ENCODE assay signal across 7 cellular contexts in the genomic region with DNA sequence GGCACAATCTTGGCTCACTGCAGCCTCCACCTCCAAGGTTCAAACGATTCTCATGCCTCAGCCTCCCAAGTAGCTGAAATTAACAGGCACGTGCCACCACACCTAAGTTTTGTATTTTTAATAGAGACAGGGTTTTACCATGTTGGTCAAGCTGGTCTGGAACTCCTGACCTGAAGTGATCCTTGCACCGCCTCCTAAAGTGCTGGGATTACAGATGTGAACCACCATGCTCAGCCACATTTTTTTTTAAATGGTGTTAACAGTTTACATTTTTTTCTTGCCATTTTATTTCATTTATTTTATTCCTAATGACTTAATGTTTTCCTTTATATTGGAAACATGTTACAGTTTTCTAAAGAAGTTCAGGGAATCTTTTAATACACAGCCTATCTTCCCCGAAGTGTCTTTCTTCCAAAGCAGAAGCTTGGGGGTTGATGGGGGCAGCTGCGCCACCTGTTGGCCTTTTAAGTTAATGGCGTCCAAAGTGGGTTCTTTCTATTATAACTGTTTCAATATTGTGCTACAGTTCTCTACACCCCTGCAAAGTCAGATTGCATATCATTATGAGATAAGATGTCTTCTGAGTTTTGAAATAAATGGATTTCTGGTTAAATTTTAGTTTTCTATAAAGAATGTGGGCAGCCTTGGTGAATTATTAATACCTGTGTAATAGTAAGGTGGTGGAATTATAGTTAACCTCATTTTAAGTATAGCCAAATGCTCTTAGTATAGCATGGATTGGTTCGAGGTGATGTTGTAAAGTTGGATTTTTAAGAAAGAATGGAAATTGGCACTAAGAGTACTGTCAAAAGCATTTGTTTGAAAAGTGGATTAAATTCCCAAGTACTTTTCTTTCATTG.
DNase-seq lines count a peak whose midpoint lies in the region; TF ChIP-seq lines count a peak whose summit lies in the region.

No MANE protein-coding gene starts in this region.

- H3K4me3 ChIP-seq in astrocyte of the spinal cord (ENCODE audit: low read depth, low read length) = no peak overlapping the region

- TF ChIP-seq CTCF in GM12873 (IDR thresholded peaks at IDR 0.05; ENCODE audit: insufficient read depth, low read depth, low read length, missing control alignments) = peak; percentile 76
- peak; percentile 76 for TF ChIP-seq CTCF in astrocyte of the spinal cord (IDR thresholded peaks at IDR 0.05; ENCODE audit: low read depth, low read length)

- in situ Hi-C loops in astrocyte of the spinal cord (cut with HindIII; ENCODE audit: low sequenced_read_pairs) = no loop called here

- peak; percentile 67 for DNase-seq in NCI-H1105 treated with DMSO at 0.1 percent for 48 hours (lab: John Stamatoyannopoulos, UW)
- DNase-seq in T1000 (lab: John Stamatoyannopoulos, UW) = peak; percentile 15
- DNase-seq in astrocyte of the spinal cord (ENCODE audit: low read depth, low spot score) = peak; percentile 71
- peak; percentile 11 to 64 for DNase-seq in hippocampal formation (lab: John Stamatoyannopoulos, UW)
- DNase-seq in stimulated activated CD4-positive, alpha-beta T cell treated with anti-CD3 and anti-CD28 coated beads, Interleukin-15, amount 100 ng/mL, for 24 hours = peak; percentile 59
- no peak for DNase-seq in NCI-H187 treated with DMSO at 0.1 percent for 48 hours (lab: John Stamatoyannopoulos, UW)
